In the genomic region with DNA sequence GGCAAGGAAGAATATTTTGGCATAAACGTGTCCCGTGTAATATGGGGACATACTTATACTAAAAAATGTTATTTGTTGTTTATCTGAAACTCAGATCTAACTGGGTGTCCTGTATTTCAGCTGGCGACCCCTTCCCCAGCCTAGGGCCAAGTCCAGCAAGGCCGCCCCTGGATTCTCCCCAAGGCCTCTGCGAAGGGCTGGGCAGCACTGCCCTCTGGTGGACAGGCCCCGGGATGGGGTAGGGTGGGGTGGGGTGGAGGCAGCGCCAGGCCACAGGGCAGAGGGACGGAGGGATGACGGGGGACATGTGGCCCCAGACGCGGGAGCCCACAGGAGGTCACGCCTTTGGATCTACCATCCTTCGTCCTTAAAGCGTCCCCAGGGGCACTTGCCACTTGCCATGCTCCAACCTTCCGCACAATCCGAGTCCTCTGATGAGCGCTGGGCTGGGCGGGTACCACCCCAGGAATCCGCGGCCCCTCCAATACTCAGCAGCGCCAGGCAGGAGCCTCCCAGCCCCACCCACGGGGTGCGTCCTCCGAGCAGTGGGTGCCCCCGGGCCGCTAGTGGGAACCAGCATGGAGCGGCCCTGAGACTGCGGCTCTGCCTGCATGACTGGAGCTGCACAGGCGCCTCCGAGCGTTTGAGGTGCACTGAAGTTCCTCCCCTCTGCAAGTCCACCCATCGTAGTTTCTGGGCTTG, we compare ENCODE assay signal across 1 cellular context.
A peak's percentile ranks its signal among the peaks of the same experiment; 100 is the strongest.
TF ChIP-seq lines count a peak whose summit lies in the region.

No MANE protein-coding gene starts in this region.

TF ChIP-seq in K562, 482 proteins besides CTCF, POLR2A, EP300 and RAD21 (continued from another document and continues in another):
- TF ChIP-seq, protein P1, sequence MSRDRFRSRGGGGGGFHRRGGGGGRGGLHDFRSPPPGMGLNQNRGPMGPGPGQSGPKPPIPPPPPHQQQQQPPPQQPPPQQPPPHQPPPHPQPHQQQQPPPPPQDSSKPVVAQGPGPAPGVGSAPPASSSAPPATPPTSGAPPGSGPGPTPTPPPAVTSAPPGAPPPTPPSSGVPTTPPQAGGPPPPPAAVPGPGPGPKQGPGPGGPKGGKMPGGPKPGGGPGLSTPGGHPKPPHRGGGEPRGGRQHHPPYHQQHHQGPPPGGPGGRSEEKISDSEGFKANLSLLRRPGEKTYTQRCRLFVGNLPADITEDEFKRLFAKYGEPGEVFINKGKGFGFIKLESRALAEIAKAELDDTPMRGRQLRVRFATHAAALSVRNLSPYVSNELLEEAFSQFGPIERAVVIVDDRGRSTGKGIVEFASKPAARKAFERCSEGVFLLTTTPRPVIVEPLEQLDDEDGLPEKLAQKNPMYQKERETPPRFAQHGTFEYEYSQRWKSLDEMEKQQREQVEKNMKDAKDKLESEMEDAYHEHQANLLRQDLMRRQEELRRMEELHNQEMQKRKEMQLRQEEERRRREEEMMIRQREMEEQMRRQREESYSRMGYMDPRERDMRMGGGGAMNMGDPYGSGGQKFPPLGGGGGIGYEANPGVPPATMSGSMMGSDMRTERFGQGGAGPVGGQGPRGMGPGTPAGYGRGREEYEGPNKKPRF (IDR thresholded peaks at IDR 0.05; ENCODE audit: low read depth, low read length): no peak
- TF ChIP-seq SMAD4 (CRISPR knock-in tag; conservative IDR thresholded peaks at IDR 0.05) (no peak), CBFA2T2 (conservative IDR thresholded peaks at IDR 0.05) (no peak), HDAC2 (IDR thresholded peaks at IDR 0.05) (no peak), BACH1 (tag; IDR thresholded peaks at IDR 0.05) (no peak), CC2D1A (IDR thresholded peaks at IDR 0.05) (peak; percentile 15; the same call in 1 of the 2 replicates), CREM (IDR thresholded peaks at IDR 0.05; ENCODE audit: low read depth) (peak; percentile 30; the same call in 1 of the 2 replicates), RBBP5 (IDR thresholded peaks at IDR 0.05; ENCODE audit: borderline replicate concordance, insufficient read depth, low read length, poor library complexity, severe bottlenecking) (no peak), C11orf30 (IDR thresholded peaks at IDR 0.05; ENCODE audit: low read depth) (no peak), TAF7 (tag; IDR thresholded peaks at IDR 0.05) (no peak), ZKSCAN1 (IDR thresholded peaks at IDR 0.05; ENCODE audit: low read depth, low read length) (0 out of 2 replicates have a peak, but pooled peaks have one; percentile 13), FUS (optimal IDR thresholded peaks at IDR 0.05; ENCODE audit: low read depth, low read length) (no peak), SIN3B (IDR thresholded peaks at IDR 0.05; ENCODE audit: low read depth) (0 out of 2 replicates have a peak, but pooled peaks have one; percentile 38), PHF8 (IDR thresholded peaks at IDR 0.05; ENCODE audit: borderline replicate concordance, low read length) (no peak), HNRNPL (IDR thresholded peaks at IDR 0.05; ENCODE audit: low read depth, low read length) (0 out of 2 replicates have a peak, but pooled peaks have one; percentile 50), ZFX (CRISPR knock-in tag; IDR thresholded peaks at IDR 0.05) (peak; percentile 34), NFXL1 (CRISPR knock-in tag; IDR thresholded peaks at IDR 0.05) (no peak), TCFL5 (CRISPR knock-in tag; conservative IDR thresholded peaks at IDR 0.05) (no peak), SIN3A (IDR thresholded peaks at IDR 0.05; ENCODE audit: borderline replicate concordance in 2 of 2, control insufficient read depth in 1 of 2, low read depth in 2 of 2, low read length in 2 of 2) (no peak), KDM2B (CRISPR knock-in tag; IDR thresholded peaks at IDR 0.05) (no peak), CBX1 (IDR thresholded peaks at IDR 0.05; ENCODE audit: low read depth) (no peak), EWSR1 (IDR thresholded peaks at IDR 0.05; ENCODE audit: borderline replicate concordance, low read depth, partially characterized antibody) (no peak), FOXK1 (CRISPR knock-in tag; IDR thresholded peaks at IDR 0.05; ENCODE audit: borderline replicate concordance) (no peak), SMC3 (conservative IDR thresholded peaks at IDR 0.05; ENCODE audit: insufficient read depth, low read depth, low read length) (peak; percentile 74), STAT5B (CRISPR knock-in tag; IDR thresholded peaks at IDR 0.05) (no peak)
- TF ChIP-seq, protein P2, sequence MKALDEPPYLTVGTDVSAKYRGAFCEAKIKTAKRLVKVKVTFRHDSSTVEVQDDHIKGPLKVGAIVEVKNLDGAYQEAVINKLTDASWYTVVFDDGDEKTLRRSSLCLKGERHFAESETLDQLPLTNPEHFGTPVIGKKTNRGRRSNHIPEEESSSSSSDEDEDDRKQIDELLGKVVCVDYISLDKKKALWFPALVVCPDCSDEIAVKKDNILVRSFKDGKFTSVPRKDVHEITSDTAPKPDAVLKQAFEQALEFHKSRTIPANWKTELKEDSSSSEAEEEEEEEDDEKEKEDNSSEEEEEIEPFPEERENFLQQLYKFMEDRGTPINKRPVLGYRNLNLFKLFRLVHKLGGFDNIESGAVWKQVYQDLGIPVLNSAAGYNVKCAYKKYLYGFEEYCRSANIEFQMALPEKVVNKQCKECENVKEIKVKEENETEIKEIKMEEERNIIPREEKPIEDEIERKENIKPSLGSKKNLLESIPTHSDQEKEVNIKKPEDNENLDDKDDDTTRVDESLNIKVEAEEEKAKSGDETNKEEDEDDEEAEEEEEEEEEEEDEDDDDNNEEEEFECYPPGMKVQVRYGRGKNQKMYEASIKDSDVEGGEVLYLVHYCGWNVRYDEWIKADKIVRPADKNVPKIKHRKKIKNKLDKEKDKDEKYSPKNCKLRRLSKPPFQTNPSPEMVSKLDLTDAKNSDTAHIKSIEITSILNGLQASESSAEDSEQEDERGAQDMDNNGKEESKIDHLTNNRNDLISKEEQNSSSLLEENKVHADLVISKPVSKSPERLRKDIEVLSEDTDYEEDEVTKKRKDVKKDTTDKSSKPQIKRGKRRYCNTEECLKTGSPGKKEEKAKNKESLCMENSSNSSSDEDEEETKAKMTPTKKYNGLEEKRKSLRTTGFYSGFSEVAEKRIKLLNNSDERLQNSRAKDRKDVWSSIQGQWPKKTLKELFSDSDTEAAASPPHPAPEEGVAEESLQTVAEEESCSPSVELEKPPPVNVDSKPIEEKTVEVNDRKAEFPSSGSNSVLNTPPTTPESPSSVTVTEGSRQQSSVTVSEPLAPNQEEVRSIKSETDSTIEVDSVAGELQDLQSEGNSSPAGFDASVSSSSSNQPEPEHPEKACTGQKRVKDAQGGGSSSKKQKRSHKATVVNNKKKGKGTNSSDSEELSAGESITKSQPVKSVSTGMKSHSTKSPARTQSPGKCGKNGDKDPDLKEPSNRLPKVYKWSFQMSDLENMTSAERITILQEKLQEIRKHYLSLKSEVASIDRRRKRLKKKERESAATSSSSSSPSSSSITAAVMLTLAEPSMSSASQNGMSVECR (CRISPR knock-in tag; IDR thresholded peaks at IDR 0.05): 0 out of 2 replicates have a peak, but pooled peaks have one; percentile 18
- TF ChIP-seq, protein P3, sequence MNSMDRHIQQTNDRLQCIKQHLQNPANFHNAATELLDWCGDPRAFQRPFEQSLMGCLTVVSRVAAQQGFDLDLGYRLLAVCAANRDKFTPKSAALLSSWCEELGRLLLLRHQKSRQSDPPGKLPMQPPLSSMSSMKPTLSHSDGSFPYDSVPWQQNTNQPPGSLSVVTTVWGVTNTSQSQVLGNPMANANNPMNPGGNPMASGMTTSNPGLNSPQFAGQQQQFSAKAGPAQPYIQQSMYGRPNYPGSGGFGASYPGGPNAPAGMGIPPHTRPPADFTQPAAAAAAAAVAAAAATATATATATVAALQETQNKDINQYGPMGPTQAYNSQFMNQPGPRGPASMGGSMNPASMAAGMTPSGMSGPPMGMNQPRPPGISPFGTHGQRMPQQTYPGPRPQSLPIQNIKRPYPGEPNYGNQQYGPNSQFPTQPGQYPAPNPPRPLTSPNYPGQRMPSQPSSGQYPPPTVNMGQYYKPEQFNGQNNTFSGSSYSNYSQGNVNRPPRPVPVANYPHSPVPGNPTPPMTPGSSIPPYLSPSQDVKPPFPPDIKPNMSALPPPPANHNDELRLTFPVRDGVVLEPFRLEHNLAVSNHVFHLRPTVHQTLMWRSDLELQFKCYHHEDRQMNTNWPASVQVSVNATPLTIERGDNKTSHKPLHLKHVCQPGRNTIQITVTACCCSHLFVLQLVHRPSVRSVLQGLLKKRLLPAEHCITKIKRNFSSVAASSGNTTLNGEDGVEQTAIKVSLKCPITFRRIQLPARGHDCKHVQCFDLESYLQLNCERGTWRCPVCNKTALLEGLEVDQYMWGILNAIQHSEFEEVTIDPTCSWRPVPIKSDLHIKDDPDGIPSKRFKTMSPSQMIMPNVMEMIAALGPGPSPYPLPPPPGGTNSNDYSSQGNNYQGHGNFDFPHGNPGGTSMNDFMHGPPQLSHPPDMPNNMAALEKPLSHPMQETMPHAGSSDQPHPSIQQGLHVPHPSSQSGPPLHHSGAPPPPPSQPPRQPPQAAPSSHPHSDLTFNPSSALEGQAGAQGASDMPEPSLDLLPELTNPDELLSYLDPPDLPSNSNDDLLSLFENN (IDR thresholded peaks at IDR 0.05; ENCODE audit: low read depth in 2 of 2, low read length in 2 of 2): no peak
- TF ChIP-seq, protein P4, sequence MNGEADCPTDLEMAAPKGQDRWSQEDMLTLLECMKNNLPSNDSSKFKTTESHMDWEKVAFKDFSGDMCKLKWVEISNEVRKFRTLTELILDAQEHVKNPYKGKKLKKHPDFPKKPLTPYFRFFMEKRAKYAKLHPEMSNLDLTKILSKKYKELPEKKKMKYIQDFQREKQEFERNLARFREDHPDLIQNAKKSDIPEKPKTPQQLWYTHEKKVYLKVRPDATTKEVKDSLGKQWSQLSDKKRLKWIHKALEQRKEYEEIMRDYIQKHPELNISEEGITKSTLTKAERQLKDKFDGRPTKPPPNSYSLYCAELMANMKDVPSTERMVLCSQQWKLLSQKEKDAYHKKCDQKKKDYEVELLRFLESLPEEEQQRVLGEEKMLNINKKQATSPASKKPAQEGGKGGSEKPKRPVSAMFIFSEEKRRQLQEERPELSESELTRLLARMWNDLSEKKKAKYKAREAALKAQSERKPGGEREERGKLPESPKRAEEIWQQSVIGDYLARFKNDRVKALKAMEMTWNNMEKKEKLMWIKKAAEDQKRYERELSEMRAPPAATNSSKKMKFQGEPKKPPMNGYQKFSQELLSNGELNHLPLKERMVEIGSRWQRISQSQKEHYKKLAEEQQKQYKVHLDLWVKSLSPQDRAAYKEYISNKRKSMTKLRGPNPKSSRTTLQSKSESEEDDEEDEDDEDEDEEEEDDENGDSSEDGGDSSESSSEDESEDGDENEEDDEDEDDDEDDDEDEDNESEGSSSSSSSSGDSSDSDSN (IDR thresholded peaks at IDR 0.05; ENCODE audit: borderline replicate concordance in 1 of 2, low read depth in 2 of 2, low read length in 2 of 2): no peak
- TF ChIP-seq, protein P5, sequence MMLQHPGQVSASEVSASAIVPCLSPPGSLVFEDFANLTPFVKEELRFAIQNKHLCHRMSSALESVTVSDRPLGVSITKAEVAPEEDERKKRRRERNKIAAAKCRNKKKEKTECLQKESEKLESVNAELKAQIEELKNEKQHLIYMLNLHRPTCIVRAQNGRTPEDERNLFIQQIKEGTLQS (IDR thresholded peaks at IDR 0.05): peak; percentile 42; the same call in 1 of the 2 replicates
- TF ChIP-seq, protein P5 (CRISPR knock-in tag; conservative IDR thresholded peaks at IDR 0.05): no peak
- TF ChIP-seq, protein P6, sequence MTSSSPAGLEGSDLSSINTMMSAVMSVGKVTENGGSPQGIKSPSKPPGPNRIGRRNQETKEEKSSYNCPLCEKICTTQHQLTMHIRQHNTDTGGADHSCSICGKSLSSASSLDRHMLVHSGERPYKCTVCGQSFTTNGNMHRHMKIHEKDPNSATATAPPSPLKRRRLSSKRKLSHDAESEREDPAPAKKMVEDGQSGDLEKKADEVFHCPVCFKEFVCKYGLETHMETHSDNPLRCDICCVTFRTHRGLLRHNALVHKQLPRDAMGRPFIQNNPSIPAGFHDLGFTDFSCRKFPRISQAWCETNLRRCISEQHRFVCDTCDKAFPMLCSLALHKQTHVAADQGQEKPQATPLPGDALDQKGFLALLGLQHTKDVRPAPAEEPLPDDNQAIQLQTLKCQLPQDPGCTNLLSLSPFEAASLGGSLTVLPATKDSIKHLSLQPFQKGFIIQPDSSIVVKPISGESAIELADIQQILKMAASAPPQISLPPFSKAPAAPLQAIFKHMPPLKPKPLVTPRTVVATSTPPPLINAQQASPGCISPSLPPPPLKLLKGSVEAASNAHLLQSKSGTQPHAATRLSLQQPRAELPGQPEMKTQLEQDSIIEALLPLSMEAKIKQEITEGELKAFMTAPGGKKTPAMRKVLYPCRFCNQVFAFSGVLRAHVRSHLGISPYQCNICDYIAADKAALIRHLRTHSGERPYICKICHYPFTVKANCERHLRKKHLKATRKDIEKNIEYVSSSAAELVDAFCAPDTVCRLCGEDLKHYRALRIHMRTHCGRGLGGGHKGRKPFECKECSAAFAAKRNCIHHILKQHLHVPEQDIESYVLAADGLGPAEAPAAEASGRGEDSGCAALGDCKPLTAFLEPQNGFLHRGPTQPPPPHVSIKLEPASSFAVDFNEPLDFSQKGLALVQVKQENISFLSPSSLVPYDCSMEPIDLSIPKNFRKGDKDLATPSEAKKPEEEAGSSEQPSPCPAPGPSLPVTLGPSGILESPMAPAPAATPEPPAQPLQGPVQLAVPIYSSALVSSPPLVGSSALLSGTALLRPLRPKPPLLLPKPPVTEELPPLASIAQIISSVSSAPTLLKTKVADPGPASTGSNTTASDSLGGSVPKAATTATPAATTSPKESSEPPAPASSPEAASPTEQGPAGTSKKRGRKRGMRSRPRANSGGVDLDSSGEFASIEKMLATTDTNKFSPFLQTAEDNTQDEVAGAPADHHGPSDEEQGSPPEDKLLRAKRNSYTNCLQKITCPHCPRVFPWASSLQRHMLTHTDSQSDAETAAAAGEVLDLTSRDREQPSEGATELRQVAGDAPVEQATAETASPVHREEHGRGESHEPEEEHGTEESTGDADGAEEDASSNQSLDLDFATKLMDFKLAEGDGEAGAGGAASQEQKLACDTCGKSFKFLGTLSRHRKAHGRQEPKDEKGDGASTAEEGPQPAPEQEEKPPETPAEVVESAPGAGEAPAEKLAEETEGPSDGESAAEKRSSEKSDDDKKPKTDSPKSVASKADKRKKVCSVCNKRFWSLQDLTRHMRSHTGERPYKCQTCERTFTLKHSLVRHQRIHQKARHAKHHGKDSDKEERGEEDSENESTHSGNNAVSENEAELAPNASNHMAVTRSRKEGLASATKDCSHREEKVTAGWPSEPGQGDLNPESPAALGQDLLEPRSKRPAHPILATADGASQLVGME (CRISPR knock-in tag; IDR thresholded peaks at IDR 0.05): no peak
- TF ChIP-seq, protein P7, sequence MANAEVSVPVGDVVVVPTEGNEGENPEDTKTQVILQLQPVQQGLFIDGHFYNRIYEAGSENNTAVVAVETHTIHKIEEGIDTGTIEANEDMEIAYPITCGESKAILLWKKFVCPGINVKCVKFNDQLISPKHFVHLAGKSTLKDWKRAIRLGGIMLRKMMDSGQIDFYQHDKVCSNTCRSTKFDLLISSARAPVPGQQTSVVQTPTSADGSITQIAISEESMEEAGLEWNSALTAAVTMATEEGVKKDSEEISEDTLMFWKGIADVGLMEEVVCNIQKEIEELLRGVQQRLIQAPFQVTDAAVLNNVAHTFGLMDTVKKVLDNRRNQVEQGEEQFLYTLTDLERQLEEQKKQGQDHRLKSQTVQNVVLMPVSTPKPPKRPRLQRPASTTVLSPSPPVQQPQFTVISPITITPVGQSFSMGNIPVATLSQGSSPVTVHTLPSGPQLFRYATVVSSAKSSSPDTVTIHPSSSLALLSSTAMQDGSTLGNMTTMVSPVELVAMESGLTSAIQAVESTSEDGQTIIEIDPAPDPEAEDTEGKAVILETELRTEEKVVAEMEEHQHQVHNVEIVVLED (CRISPR knock-in tag; IDR thresholded peaks at IDR 0.05): no peak
- TF ChIP-seq, protein P8, sequence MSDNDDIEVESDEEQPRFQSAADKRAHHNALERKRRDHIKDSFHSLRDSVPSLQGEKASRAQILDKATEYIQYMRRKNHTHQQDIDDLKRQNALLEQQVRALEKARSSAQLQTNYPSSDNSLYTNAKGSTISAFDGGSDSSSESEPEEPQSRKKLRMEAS (CRISPR knock-in tag; IDR thresholded peaks at IDR 0.05): 0 out of 2 replicates have a peak, but pooled peaks have one; percentile 51
